Comparison of ENCODE assay signal across 1 cellular context in genomic region chr3:179432021-179432420, GRCh38.
TF ChIP-seq lines count a peak whose summit lies in the region.

No MANE protein-coding gene starts in this region.

TF ChIP-seq in GM12878, 131 proteins besides CTCF, POLR2A, EP300 and RAD21 (continued from another document and continues in another):
- TF ChIP-seq ATF3 (IDR thresholded peaks at IDR 0.05; ENCODE audit: borderline replicate concordance, extremely low read depth, low read depth, low read length) = no peak
- TF ChIP-seq USF2 (IDR thresholded peaks at IDR 0.05; ENCODE audit: borderline replicate concordance, low read depth, low read length) = no peak
- TF ChIP-seq RELB (IDR thresholded peaks at IDR 0.05; ENCODE audit: low read depth) = peak; percentile 70
- no peak for TF ChIP-seq PML (IDR thresholded peaks at IDR 0.05; ENCODE audit: low read length)
- TF ChIP-seq, protein P1, sequence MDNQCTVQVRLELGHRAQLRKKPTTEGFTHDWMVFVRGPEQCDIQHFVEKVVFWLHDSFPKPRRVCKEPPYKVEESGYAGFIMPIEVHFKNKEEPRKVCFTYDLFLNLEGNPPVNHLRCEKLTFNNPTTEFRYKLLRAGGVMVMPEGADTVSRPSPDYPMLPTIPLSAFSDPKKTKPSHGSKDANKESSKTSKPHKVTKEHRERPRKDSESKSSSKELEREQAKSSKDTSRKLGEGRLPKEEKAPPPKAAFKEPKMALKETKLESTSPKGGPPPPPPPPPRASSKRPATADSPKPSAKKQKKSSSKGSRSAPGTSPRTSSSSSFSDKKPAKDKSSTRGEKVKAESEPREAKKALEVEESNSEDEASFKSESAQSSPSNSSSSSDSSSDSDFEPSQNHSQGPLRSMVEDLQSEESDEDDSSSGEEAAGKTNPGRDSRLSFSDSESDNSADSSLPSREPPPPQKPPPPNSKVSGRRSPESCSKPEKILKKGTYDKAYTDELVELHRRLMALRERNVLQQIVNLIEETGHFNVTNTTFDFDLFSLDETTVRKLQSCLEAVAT (IDR thresholded peaks at IDR 0.05) = no peak
- no peak for TF ChIP-seq CBX5 (IDR thresholded peaks at IDR 0.05; ENCODE audit: low read depth)
- no peak for TF ChIP-seq PKNOX1 (IDR thresholded peaks at IDR 0.05)
- TF ChIP-seq RUNX3 (IDR thresholded peaks at IDR 0.05; ENCODE audit: low read length) = peak; percentile 75
- TF ChIP-seq YY1 (IDR thresholded peaks at IDR 0.05; ENCODE audit: low read depth, low read length) = no peak
- TF ChIP-seq RFX5 (IDR thresholded peaks at IDR 0.05; ENCODE audit: low read depth, low read length) = no peak
- TF ChIP-seq, protein P2, sequence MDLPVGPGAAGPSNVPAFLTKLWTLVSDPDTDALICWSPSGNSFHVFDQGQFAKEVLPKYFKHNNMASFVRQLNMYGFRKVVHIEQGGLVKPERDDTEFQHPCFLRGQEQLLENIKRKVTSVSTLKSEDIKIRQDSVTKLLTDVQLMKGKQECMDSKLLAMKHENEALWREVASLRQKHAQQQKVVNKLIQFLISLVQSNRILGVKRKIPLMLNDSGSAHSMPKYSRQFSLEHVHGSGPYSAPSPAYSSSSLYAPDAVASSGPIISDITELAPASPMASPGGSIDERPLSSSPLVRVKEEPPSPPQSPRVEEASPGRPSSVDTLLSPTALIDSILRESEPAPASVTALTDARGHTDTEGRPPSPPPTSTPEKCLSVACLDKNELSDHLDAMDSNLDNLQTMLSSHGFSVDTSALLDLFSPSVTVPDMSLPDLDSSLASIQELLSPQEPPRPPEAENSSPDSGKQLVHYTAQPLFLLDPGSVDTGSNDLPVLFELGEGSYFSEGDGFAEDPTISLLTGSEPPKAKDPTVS (IDR thresholded peaks at IDR 0.05; ENCODE audit: low read depth, low read length) = no peak
- TF ChIP-seq, protein P3, sequence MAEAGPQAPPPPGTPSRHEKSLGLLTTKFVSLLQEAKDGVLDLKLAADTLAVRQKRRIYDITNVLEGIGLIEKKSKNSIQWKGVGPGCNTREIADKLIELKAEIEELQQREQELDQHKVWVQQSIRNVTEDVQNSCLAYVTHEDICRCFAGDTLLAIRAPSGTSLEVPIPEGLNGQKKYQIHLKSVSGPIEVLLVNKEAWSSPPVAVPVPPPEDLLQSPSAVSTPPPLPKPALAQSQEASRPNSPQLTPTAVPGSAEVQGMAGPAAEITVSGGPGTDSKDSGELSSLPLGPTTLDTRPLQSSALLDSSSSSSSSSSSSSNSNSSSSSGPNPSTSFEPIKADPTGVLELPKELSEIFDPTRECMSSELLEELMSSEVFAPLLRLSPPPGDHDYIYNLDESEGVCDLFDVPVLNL (IDR thresholded peaks at IDR 0.05; ENCODE audit: low read depth, low read length) = no peak
- peak; percentile 68; the same call in 1 of the 2 replicates for TF ChIP-seq EED (IDR thresholded peaks at IDR 0.05; ENCODE audit: low read depth)
- no peak for TF ChIP-seq TAF1 (IDR thresholded peaks at IDR 0.05; ENCODE audit: borderline replicate concordance, low read depth, low read length)
- TF ChIP-seq CEBPB (IDR thresholded peaks at IDR 0.05; ENCODE audit: borderline replicate concordance in 1 of 2, low read depth in 2 of 2, low read length in 2 of 2) = no peak
- no peak for TF ChIP-seq TBL1XR1 (IDR thresholded peaks at IDR 0.05; ENCODE audit: low read depth, low read length)
- TF ChIP-seq ZNF384 (IDR thresholded peaks at IDR 0.05; ENCODE audit: borderline replicate concordance, low read depth, low read length) = peak; percentile 37; the same call in 1 of the 2 replicates
- peak; percentile 74 to 77 for TF ChIP-seq IKZF2 (IDR thresholded peaks at IDR 0.05)
- no peak for TF ChIP-seq RCOR1 (conservative IDR thresholded peaks at IDR 0.05; ENCODE audit: low read depth, low read length)
- TF ChIP-seq LARP7 (IDR thresholded peaks at IDR 0.05) = no peak
- TF ChIP-seq, protein P4, sequence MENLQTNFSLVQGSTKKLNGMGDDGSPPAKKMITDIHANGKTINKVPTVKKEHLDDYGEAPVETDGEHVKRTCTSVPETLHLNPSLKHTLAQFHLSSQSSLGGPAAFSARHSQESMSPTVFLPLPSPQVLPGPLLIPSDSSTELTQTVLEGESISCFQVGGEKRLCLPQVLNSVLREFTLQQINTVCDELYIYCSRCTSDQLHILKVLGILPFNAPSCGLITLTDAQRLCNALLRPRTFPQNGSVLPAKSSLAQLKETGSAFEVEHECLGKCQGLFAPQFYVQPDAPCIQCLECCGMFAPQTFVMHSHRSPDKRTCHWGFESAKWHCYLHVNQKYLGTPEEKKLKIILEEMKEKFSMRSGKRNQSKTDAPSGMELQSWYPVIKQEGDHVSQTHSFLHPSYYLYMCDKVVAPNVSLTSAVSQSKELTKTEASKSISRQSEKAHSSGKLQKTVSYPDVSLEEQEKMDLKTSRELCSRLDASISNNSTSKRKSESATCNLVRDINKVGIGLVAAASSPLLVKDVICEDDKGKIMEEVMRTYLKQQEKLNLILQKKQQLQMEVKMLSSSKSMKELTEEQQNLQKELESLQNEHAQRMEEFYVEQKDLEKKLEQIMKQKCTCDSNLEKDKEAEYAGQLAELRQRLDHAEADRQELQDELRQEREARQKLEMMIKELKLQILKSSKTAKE (IDR thresholded peaks at IDR 0.05; ENCODE audit: low read depth, poor library complexity, severe bottlenecking) = peak; percentile 75
- TF ChIP-seq NFIC (IDR thresholded peaks at IDR 0.05; ENCODE audit: low read depth, low read length) = peak; percentile 64
- TF ChIP-seq ASH2L (IDR thresholded peaks at IDR 0.05; ENCODE audit: borderline replicate concordance, low read depth) = no peak
- no peak for TF ChIP-seq ZNF687 (IDR thresholded peaks at IDR 0.05)
- TF ChIP-seq CEBPZ (IDR thresholded peaks at IDR 0.05; ENCODE audit: low read depth, low read length) = no peak
- TF ChIP-seq STAT1 (conservative IDR thresholded peaks at IDR 0.05) = no peak
- TF ChIP-seq SP1 (IDR thresholded peaks at IDR 0.05; ENCODE audit: low read depth, low read length) = no peak
- TF ChIP-seq, protein P5, sequence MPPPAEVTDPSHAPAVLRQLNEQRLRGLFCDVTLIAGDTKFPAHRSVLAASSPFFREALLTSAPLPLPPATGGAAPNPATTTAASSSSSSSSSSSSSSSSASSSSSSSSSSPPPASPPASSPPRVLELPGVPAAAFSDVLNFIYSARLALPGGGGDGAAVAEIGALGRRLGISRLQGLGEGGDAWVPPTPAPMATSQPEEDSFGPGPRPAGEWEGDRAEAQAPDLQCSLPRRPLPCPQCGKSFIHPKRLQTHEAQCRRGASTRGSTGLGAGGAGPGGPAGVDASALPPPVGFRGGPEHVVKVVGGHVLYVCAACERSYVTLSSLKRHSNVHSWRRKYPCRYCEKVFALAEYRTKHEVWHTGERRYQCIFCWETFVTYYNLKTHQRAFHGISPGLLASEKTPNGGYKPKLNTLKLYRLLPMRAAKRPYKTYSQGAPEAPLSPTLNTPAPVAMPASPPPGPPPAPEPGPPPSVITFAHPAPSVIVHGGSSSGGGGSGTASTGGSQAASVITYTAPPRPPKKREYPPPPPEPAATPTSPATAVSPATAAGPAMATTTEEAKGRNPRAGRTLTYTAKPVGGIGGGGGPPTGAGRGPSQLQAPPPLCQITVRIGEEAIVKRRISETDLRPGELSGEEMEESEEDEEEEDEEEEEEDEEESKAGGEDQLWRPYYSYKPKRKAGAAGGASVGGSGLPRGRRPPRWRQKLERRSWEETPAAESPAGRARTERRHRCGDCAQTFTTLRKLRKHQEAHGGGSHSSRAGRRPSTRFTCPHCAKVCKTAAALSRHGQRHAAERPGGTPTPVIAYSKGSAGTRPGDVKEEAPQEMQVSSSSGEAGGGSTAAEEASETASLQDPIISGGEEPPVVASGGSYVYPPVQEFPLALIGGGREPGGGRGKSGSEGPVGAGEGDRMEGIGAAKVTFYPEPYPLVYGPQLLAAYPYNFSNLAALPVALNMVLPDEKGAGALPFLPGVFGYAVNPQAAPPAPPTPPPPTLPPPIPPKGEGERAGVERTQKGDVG (CRISPR knock-in tag; IDR thresholded peaks at IDR 0.05) = no peak
- TF ChIP-seq ATF2 (IDR thresholded peaks at IDR 0.05; ENCODE audit: low read length) = 0 out of 2 replicates have a peak, but pooled peaks have one; percentile 26
